ENCODE assay signal across 22 cellular contexts in genomic region chr6:148990427-148990826, GRCh38.
"Had no signal": no experiment of that assay in that cellular context is flagged by ENCODE, and none has a peak within 500 bp of the region (broad histone marks: within the 10 kb centered on the region; RNA-seq: fewer than 3 reads in every experiment).

No MANE protein-coding gene starts in this region.

- H3K4me3 Mint-ChIP-seq: activated B cell treated with CpG ODN at 0.5 μM for 24 hours; activated CD8-positive, alpha-beta T cell treated with anti-CD3 and anti-CD28 coated beads for 36 hours; activated naive CD8-positive, alpha-beta T cell treated with anti-CD3 and anti-CD28 coated beads for 36 hours; activated T-helper 17 cell treated with anti-CD3 and anti-CD28 coated beads, Interleukin-2, amount 50 U/mL, for 72 hours; stimulated activated naive B cell treated with anti-CD40 and anti-IgM and Interleukin-4, amounts not matched to agents 10 μg/mL and 1 μg/mL and 100 μg/mL, for 72 hours had no signal

- FAIRE-seq: colon, pancreas, TTC549 had no signal

- H3K27ac ChIP-seq: dorsolateral prefrontal cortex, gastrocnemius medialis, left lung, pancreas, right lobe of liver, spleen, thyroid gland had no signal

- H3K4me3 ChIP-seq: dorsolateral prefrontal cortex, gastrocnemius medialis, left lung, pancreas, right lobe of liver, spleen, thyroid gland had no signal

- H3K9me3 Mint-ChIP-seq: activated T-helper 17 cell treated with anti-CD3 and anti-CD28 coated beads, Interleukin-2, amount 50 U/mL, for 72 hours had no signal

- H3K27me3 Mint-ChIP-seq: activated B cell treated with CpG ODN at 0.5 μM for 24 hours; activated CD8-positive, alpha-beta T cell treated with anti-CD3 and anti-CD28 coated beads for 36 hours; activated naive CD8-positive, alpha-beta T cell treated with anti-CD3 and anti-CD28 coated beads for 36 hours; activated T-helper 17 cell treated with anti-CD3 and anti-CD28 coated beads, Interleukin-2, amount 50 U/mL, for 72 hours; naive B cell; stimulated activated naive B cell treated with anti-CD40 and anti-IgM and Interleukin-4, amounts not matched to agents 10 μg/mL and 1 μg/mL and 100 μg/mL, for 72 hours had no signal

- DNase-seq: activated B cell treated with CpG ODN at 0.5 μM for 24 hours; activated CD4-positive, alpha-beta T cell treated with anti-CD3 and anti-CD28 coated beads for 48 hours; activated CD8-positive, alpha-beta T cell treated with anti-CD3 and anti-CD28 coated beads for 36 hours; activated naive CD4-positive, alpha-beta T cell; activated naive CD8-positive, alpha-beta T cell treated with anti-CD3 and anti-CD28 coated beads for 36 hours; activated T-cell treated with anti-CD3 and anti-CD28 coated beads, Interleukin-2, amount 50 U/mL, for 1 hour; amniotic stem cell; caudate nucleus; dorsolateral prefrontal cortex; erythroblast; gastrocnemius medialis; head of caudate nucleus; left lung; naive B cell; pancreas; right lobe of liver; spleen; stimulated activated naive B cell treated with anti-CD40 and anti-IgM and Interleukin-4, amounts not matched to agents 10 μg/mL and 1 μg/mL and 100 μg/mL, for 72 hours; thyroid gland had no signal

- H3K4me1 Mint-ChIP-seq: activated naive CD8-positive, alpha-beta T cell treated with anti-CD3 and anti-CD28 coated beads for 36 hours; activated T-helper 17 cell treated with anti-CD3 and anti-CD28 coated beads, Interleukin-2, amount 50 U/mL, for 72 hours had no signal

- H3K4me1 ChIP-seq: left lung, pancreas, right lobe of liver had no signal

- H3K27ac Mint-ChIP-seq: activated B cell treated with CpG ODN at 0.5 μM for 24 hours; activated CD8-positive, alpha-beta T cell treated with anti-CD3 and anti-CD28 coated beads for 36 hours; activated naive CD8-positive, alpha-beta T cell treated with anti-CD3 and anti-CD28 coated beads for 36 hours; activated T-helper 17 cell treated with anti-CD3 and anti-CD28 coated beads, Interleukin-2, amount 50 U/mL, for 72 hours; stimulated activated naive B cell treated with anti-CD40 and anti-IgM and Interleukin-4, amounts not matched to agents 10 μg/mL and 1 μg/mL and 100 μg/mL, for 72 hours had no signal

- H3K27me3 ChIP-seq: dorsolateral prefrontal cortex, gastrocnemius medialis, left lung, pancreas, right lobe of liver, spleen, thyroid gland had no signal

- H3K36me3 Mint-ChIP-seq: activated naive CD8-positive, alpha-beta T cell treated with anti-CD3 and anti-CD28 coated beads for 36 hours had no signal

- H3K36me3 ChIP-seq: gastrocnemius medialis, left lung, pancreas, right lobe of liver, thyroid gland had no signal

- H3K9me3 ChIP-seq: gastrocnemius medialis, pancreas, right lobe of liver, thyroid gland had no signal

- ATAC-seq: activated CD8-positive, alpha-beta T cell treated with anti-CD3 and anti-CD28 coated beads for 36 hours; activated T-helper 17 cell treated with anti-CD3 and anti-CD28 coated beads, Interleukin-2, amount 50 U/mL, for 72 hours; gastrocnemius medialis; left lung; pancreas; right lobe of liver; stimulated activated naive B cell treated with anti-CD40 and anti-IgM and Interleukin-4, amounts not matched to agents 10 μg/mL and 1 μg/mL and 100 μg/mL, for 72 hours had no signal
